ENCODE assay signal across 20 cellular contexts in the genomic region with DNA sequence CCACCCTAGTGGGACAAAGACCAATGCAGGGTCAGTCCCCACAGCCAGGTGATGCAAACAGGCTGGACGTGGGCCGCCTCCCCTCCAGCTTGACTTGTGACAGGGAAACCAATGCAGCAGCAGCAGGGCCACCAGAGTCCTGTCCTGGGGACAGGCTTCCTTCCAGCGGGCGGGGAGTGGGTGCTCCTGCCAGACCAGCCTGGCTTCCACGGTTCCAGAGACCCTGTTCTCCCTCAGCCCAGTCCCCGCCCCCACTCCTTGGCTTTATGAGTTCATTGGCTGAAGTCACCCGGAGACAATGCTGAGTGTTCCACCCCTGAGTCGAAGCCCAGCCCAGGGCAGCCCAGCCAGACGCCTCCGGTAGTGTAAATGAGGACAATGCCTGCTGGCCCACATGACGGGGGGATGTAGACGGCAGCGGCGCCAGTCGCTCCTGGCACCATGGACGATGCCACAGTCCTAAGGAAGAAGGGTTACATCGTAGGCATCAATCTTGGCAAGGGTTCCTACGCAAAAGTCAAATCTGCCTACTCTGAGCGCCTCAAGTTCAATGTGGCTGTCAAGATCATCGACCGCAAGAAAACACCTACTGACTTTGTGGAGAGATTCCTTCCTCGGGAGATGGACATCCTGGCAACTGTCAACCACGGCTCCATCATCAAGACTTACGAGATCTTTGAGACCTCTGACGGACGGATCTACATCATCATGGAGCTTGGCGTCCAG. TPM values are rescaled to one million over a fixed set of nuclear protein-coding genes. Genes with fewer than 3 reads are reported as not detected.
DNase-seq lines count a peak whose midpoint lies in the region; ATAC-seq and TF ChIP-seq lines count a peak whose summit lies in the region.
"Had no signal": no experiment of that assay in that cellular context is flagged by ENCODE, and none has a peak within 500 bp of the region (broad histone marks: within the 10 kb centered on the region; RNA-seq: fewer than 3 reads in every experiment).

A gene (plus strand): TSS at position 350 of the 726 bp plus-strand sequence. CDS start 92 bp downstream, at position 442.

- H3K36me3 ChIP-seq in vagina: peaks cover 4 to 22% of the 10 kb centered on the region in 2 donors

- ATAC-seq in activated CD8-positive, alpha-beta T cell treated with anti-CD3 and anti-CD28 coated beads, Interleukin-2, amount 10 ng/mL, durations not matched to agents 7 days and 5 days: no peak
- no peak for ATAC-seq in activated CD8-positive, alpha-beta T cell treated with anti-CD3 and anti-CD28 coated beads for 36 hours
- ATAC-seq in WTC11: peak; percentile 84
- ATAC-seq: SK-N-SH treated with all-trans-retinoic acid at 6 μM for 48 hours had no signal

- peak within 1 kb of the TSS; percentile 39 for H3K27ac Mint-ChIP-seq in activated CD8-positive, alpha-beta T cell treated with anti-CD3 and anti-CD28 coated beads, Interleukin-2, amount 10 ng/mL, durations not matched to agents 7 days and 5 days
- H3K27ac Mint-ChIP-seq in activated CD8-positive, alpha-beta T cell treated with anti-CD3 and anti-CD28 coated beads for 36 hours: no peak within 1 kb of the TSS
- H3K27ac Mint-ChIP-seq in WTC11: no peak within 1 kb of the TSS
- H3K27ac Mint-ChIP-seq: HFFc6 had no signal

- H3K27ac ChIP-seq in vagina: peak within 1 kb of the TSS; percentile 11
- H3K27ac ChIP-seq: 22Rv1, HL-60 had no signal

- POLR2A ChIA-PET in activated CD8-positive, alpha-beta T cell treated with anti-CD3 and anti-CD28 coated beads, Interleukin-2, amount 10 ng/mL, durations not matched to agents 7 days and 5 days (lab: Charles Lee): no interaction called here
- POLR2A ChIA-PET in activated CD8-positive, alpha-beta T cell treated with anti-CD3 and anti-CD28 coated beads for 36 hours (lab: Charles Lee): interaction anchor here (1.0 kb wide), 1 partner anchor 10 kb away, joined by 3 read pairs; no protein-coding TSS in a partner anchor
- POLR2A ChIA-PET in WTC11 (lab: Charles Lee): no interaction called here

- no peak within 1 kb of the TSS for H3K4me3 Mint-ChIP-seq in activated CD8-positive, alpha-beta T cell treated with anti-CD3 and anti-CD28 coated beads, Interleukin-2, amount 10 ng/mL, durations not matched to agents 7 days and 5 days
- H3K4me3 Mint-ChIP-seq in activated CD8-positive, alpha-beta T cell treated with anti-CD3 and anti-CD28 coated beads for 36 hours: no peak within 1 kb of the TSS
- no peak within 1 kb of the TSS for H3K4me3 Mint-ChIP-seq in WTC11
- H3K4me3 Mint-ChIP-seq: HFFc6 had no signal

- no peak within 1 kb of the TSS for H3K4me3 ChIP-seq in vagina

- H3K27me3 Mint-ChIP-seq in activated CD8-positive, alpha-beta T cell treated with anti-CD3 and anti-CD28 coated beads, Interleukin-2, amount 10 ng/mL, durations not matched to agents 7 days and 5 days (ENCODE audit: low read depth): no peaks in the 10 kb centered on the region
- H3K27me3 Mint-ChIP-seq in activated CD8-positive, alpha-beta T cell treated with anti-CD3 and anti-CD28 coated beads for 36 hours: no peaks in the 10 kb centered on the region
- no peaks in the 10 kb centered on the region for H3K27me3 Mint-ChIP-seq in WTC11 (ENCODE audit: low read depth)

- intact Hi-C loops in activated CD8-positive, alpha-beta T cell treated with anti-CD3 and anti-CD28 coated beads for 36 hours (cut with micrococcal nuclease): no loop called here
- intact Hi-C loops in vagina (cut with DNase I): no loop called here

- H3K27me3 ChIP-seq in vagina: no peaks in the 10 kb centered on the region

- CTCF ChIA-PET in activated CD8-positive, alpha-beta T cell treated with anti-CD3 and anti-CD28 coated beads, Interleukin-2, amount 10 ng/mL, durations not matched to agents 7 days and 5 days (lab: Charles Lee): interaction anchor here (0.6 to 1.9 kb wide), 2 partner anchors 13 to 18 kb away, joined by 3 to 6 read pairs; a partner anchor contains a TSS
- CTCF ChIA-PET in activated CD8-positive, alpha-beta T cell treated with anti-CD3 and anti-CD28 coated beads for 36 hours (lab: Charles Lee): interaction anchor here (1.1 kb wide), 1 partner anchor 13 kb away, joined by 3 read pairs; no protein-coding TSS in a partner anchor
- CTCF ChIA-PET in WTC11 (lab: Charles Lee): no interaction called here

- peaks cover 33% of the 10 kb centered on the region for H3K4me1 ChIP-seq in vagina

- peaks cover 20% of the 10 kb centered on the region for H3K36me3 Mint-ChIP-seq in activated CD8-positive, alpha-beta T cell treated with anti-CD3 and anti-CD28 coated beads, Interleukin-2, amount 10 ng/mL, durations not matched to agents 7 days and 5 days (ENCODE audit: low read depth)
- peaks cover 11% of the 10 kb centered on the region for H3K36me3 Mint-ChIP-seq in activated CD8-positive, alpha-beta T cell treated with anti-CD3 and anti-CD28 coated beads for 36 hours (ENCODE audit: low read depth)
- H3K36me3 Mint-ChIP-seq in WTC11: peaks cover 10% of the 10 kb centered on the region; the same call in 1 of the 2 replicates

- no peaks in the 10 kb centered on the region for H3K9me3 Mint-ChIP-seq in activated CD8-positive, alpha-beta T cell treated with anti-CD3 and anti-CD28 coated beads, Interleukin-2, amount 10 ng/mL, durations not matched to agents 7 days and 5 days (ENCODE audit: insufficient read depth)
- H3K9me3 Mint-ChIP-seq in activated CD8-positive, alpha-beta T cell treated with anti-CD3 and anti-CD28 coated beads for 36 hours: no peaks in the 10 kb centered on the region
- no peaks in the 10 kb centered on the region for H3K9me3 Mint-ChIP-seq in WTC11
- H3K9me3 Mint-ChIP-seq: HFFc6 had no signal

- no peak for TF ChIP-seq POLR2A in vagina (IDR thresholded peaks at IDR 0.05)

- no peak for DNase-seq in activated CD8-positive, alpha-beta T cell treated with anti-CD3 and anti-CD28 coated beads, Interleukin-2, amount 10 ng/mL, durations not matched to agents 7 days and 5 days
- no peak for DNase-seq in activated CD8-positive, alpha-beta T cell treated with anti-CD3 and anti-CD28 coated beads for 36 hours
- peak; percentile 37 for DNase-seq in WTC11 (ENCODE audit: low spot score)
- peak; percentile 49 for DNase-seq in iPS-NIHi7 (ENCODE audit: extremely low spot score)
- DNase-seq in vagina (ENCODE audit: extremely low spot score in 2 of 2): no peak
- no peak for DNase-seq in activated CD4-positive, alpha-beta T cell treated with anti-CD3 and anti-CD28 coated beads, Interleukin-2, amount 50 U/mL, for 48 hours
- DNase-seq in dermis blood vessel endothelial cell: no peak
- no peak for DNase-seq in cerebellum (ENCODE audit: low spot score)
- DNase-seq: HFFc6; KG1; NCI-H1092 treated with DMSO at 0.1 percent for 48 hours; NCI-H1694 treated with DMSO at 0.1 percent for 48 hours; NCI-H69; NK-92 treated with Interleukin-12 subunit alpha and Interleukin-12 subunit beta, amount 100 ng/mL, for 24 hours; OCI-M1; SHP77 had no signal

- TF ChIP-seq CTCF in activated CD8-positive, alpha-beta T cell treated with anti-CD3 and anti-CD28 coated beads for 36 hours (IDR thresholded peaks at IDR 0.05): no peak
- no peak for TF ChIP-seq CTCF in WTC11 (IDR thresholded peaks at IDR 0.05)
- no peak for TF ChIP-seq CTCF in vagina (IDR thresholded peaks at IDR 0.05)

- H3K4me1 Mint-ChIP-seq in activated CD8-positive, alpha-beta T cell treated with anti-CD3 and anti-CD28 coated beads, Interleukin-2, amount 10 ng/mL, durations not matched to agents 7 days and 5 days (ENCODE audit: low read depth): no peaks in the 10 kb centered on the region
- no peaks in the 10 kb centered on the region for H3K4me1 Mint-ChIP-seq in activated CD8-positive, alpha-beta T cell treated with anti-CD3 and anti-CD28 coated beads for 36 hours (ENCODE audit: low read depth)
- H3K4me1 Mint-ChIP-seq in WTC11: no peaks in the 10 kb centered on the region

- no peaks in the 10 kb centered on the region for H3K9me3 ChIP-seq in vagina

TF ChIP-seq in WTC11, 78 proteins besides CTCF, POLR2A, EP300 and RAD21 (continues in another document):
- TF ChIP-seq, protein P1, sequence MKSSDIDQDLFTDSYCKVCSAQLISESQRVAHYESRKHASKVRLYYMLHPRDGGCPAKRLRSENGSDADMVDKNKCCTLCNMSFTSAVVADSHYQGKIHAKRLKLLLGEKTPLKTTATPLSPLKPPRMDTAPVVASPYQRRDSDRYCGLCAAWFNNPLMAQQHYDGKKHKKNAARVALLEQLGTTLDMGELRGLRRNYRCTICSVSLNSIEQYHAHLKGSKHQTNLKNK (CRISPR knock-in tag; IDR thresholded peaks at IDR 0.05): no peak
- TF ChIP-seq ZNF416 (CRISPR knock-in tag; IDR thresholded peaks at IDR 0.05): no peak
- TF ChIP-seq, protein P2, sequence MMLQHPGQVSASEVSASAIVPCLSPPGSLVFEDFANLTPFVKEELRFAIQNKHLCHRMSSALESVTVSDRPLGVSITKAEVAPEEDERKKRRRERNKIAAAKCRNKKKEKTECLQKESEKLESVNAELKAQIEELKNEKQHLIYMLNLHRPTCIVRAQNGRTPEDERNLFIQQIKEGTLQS (CRISPR knock-in tag; conservative IDR thresholded peaks at IDR 0.05): no peak
- no peak for TF ChIP-seq RELA (CRISPR knock-in tag; IDR thresholded peaks at IDR 0.05; ENCODE audit: borderline replicate concordance)
- no peak for TF ChIP-seq FOXP1 (CRISPR knock-in tag; IDR thresholded peaks at IDR 0.05; ENCODE audit: borderline replicate concordance)
- TF ChIP-seq, protein P3, sequence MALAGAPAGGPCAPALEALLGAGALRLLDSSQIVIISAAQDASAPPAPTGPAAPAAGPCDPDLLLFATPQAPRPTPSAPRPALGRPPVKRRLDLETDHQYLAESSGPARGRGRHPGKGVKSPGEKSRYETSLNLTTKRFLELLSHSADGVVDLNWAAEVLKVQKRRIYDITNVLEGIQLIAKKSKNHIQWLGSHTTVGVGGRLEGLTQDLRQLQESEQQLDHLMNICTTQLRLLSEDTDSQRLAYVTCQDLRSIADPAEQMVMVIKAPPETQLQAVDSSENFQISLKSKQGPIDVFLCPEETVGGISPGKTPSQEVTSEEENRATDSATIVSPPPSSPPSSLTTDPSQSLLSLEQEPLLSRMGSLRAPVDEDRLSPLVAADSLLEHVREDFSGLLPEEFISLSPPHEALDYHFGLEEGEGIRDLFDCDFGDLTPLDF (CRISPR knock-in tag; IDR thresholded peaks at IDR 0.05): no peak

RNA-seq across cellular contexts. Expression of the gene that starts here (rescaled TPM):
- not detected for total RNA-seq in activated CD8-positive, alpha-beta T cell treated with anti-CD3 and anti-CD28 coated beads, Interleukin-2, amount 10 ng/mL, durations not matched to agents 7 days and 5 days
- total RNA-seq in activated CD8-positive, alpha-beta T cell treated with anti-CD3 and anti-CD28 coated beads for 36 hours: not detected
- total RNA-seq in WTC11 (2021) (not detected in 3 replicates), vagina (not detected), dermis blood vessel endothelial cell (not detected in 2 replicates), cerebellum (not detected)
- total RNA-seq: HFFc6, M059J had no signal

Comparison
In these comparisons a context has a peak if more than half of its experiments do, and no peak if none do; other contexts are left out.
1. Peak in DNase-seq and ATAC-seq in WTC11; RNA of the gene not detected or under 1 TPM.